In genomic region chr6:167094436-167094819, GRCh38 we compare ENCODE assay signal across 9 cellular contexts. TPM values are rescaled to one million over a fixed set of nuclear protein-coding genes. Genes with fewer than 3 reads are reported as not detected.
DNase-seq lines count a peak whose midpoint lies in the region; ATAC-seq and FAIRE-seq lines count a peak whose summit lies in the region.
"Had no signal": no experiment of that assay in that cellular context is flagged by ENCODE, and none has a peak within 500 bp of the region (broad histone marks: within the 10 kb centered on the region; RNA-seq: fewer than 3 reads in every experiment).

No MANE protein-coding gene starts in this region.

- peak; percentile 31 for ATAC-seq in GM18511 (IDR thresholded peaks at IDR 0.05; ENCODE audit: unreplicated experiment)
- peak; percentile 15 for ATAC-seq in GM21576 (IDR thresholded peaks at IDR 0.05; ENCODE audit: unreplicated experiment)
- peak; percentile 4 for ATAC-seq in memory B cell (ENCODE audit: low read depth)

- H3K36me3 Mint-ChIP-seq in IgD-negative memory B cell (peaks cover 1% of the 10 kb centered on the region), memory B cell (peaks cover 2% of the 10 kb centered on the region)

- H3K9me3 Mint-ChIP-seq in IgD-negative memory B cell, result no peaks in the 10 kb centered on the region
- H3K9me3 Mint-ChIP-seq in memory B cell, result no peaks in the 10 kb centered on the region

- peak overlapping the region; percentile 99 to 100 (median 100) for H3K27ac Mint-ChIP-seq in IgD-negative memory B cell
- H3K27ac Mint-ChIP-seq in memory B cell, result peak overlapping the region; percentile 98

- no peaks in the 10 kb centered on the region for H3K27me3 Mint-ChIP-seq in IgD-negative memory B cell
- no peaks in the 10 kb centered on the region for H3K27me3 Mint-ChIP-seq in memory B cell

- DNase-seq in memory B cell (ENCODE audit: low spot score in 2 of 2), result no peak
- no peak for DNase-seq in NCI-H1048 (lab: John Stamatoyannopoulos, UW)
- no peak for DNase-seq in RCC 7860 (ENCODE audit: low spot score)
- DNase-seq in LoVo (ENCODE audit: low spot score), result no peak
- DNase-seq in HT-29 (ENCODE audit: low spot score), result no peak

- H3K4me3 Mint-ChIP-seq in IgD-negative memory B cell (peak overlapping the region; percentile 93 to 99 (median 97)), memory B cell (peak overlapping the region; percentile 95)

- FAIRE-seq in RCC 7860 (lab: Jason Lieb, UNC), result no peak

- H3K4me1 Mint-ChIP-seq in IgD-negative memory B cell (peaks cover 54 to 71% (median 60%) of the 10 kb centered on the region in 3 donors), memory B cell (peaks cover 61% of the 10 kb centered on the region)

RNA-seq across cellular contexts. Expression of gene CCR6, which starts 28.5 kb away (rescaled TPM):
- 79.3 TPM for polyA plus RNA-seq in IgD-negative memory B cell
- 0.05 TPM in 1 of 2 replicates, not detected in the other for total RNA-seq in HT-29 (2014; rRNA removed; shearing (Covaris generic))
- total RNA-seq: lung microvascular endothelial cell had no signal
